Comparison of ENCODE assay signal across 1 cellular context in genomic region chr6:13522639-13523038, GRCh38.
TF ChIP-seq lines count a peak whose summit lies in the region.

No MANE protein-coding gene starts in this region.

TF ChIP-seq in GM23338, 12 proteins besides CTCF, POLR2A, EP300 and RAD21 (continued from another document):
- TF ChIP-seq, protein P1, sequence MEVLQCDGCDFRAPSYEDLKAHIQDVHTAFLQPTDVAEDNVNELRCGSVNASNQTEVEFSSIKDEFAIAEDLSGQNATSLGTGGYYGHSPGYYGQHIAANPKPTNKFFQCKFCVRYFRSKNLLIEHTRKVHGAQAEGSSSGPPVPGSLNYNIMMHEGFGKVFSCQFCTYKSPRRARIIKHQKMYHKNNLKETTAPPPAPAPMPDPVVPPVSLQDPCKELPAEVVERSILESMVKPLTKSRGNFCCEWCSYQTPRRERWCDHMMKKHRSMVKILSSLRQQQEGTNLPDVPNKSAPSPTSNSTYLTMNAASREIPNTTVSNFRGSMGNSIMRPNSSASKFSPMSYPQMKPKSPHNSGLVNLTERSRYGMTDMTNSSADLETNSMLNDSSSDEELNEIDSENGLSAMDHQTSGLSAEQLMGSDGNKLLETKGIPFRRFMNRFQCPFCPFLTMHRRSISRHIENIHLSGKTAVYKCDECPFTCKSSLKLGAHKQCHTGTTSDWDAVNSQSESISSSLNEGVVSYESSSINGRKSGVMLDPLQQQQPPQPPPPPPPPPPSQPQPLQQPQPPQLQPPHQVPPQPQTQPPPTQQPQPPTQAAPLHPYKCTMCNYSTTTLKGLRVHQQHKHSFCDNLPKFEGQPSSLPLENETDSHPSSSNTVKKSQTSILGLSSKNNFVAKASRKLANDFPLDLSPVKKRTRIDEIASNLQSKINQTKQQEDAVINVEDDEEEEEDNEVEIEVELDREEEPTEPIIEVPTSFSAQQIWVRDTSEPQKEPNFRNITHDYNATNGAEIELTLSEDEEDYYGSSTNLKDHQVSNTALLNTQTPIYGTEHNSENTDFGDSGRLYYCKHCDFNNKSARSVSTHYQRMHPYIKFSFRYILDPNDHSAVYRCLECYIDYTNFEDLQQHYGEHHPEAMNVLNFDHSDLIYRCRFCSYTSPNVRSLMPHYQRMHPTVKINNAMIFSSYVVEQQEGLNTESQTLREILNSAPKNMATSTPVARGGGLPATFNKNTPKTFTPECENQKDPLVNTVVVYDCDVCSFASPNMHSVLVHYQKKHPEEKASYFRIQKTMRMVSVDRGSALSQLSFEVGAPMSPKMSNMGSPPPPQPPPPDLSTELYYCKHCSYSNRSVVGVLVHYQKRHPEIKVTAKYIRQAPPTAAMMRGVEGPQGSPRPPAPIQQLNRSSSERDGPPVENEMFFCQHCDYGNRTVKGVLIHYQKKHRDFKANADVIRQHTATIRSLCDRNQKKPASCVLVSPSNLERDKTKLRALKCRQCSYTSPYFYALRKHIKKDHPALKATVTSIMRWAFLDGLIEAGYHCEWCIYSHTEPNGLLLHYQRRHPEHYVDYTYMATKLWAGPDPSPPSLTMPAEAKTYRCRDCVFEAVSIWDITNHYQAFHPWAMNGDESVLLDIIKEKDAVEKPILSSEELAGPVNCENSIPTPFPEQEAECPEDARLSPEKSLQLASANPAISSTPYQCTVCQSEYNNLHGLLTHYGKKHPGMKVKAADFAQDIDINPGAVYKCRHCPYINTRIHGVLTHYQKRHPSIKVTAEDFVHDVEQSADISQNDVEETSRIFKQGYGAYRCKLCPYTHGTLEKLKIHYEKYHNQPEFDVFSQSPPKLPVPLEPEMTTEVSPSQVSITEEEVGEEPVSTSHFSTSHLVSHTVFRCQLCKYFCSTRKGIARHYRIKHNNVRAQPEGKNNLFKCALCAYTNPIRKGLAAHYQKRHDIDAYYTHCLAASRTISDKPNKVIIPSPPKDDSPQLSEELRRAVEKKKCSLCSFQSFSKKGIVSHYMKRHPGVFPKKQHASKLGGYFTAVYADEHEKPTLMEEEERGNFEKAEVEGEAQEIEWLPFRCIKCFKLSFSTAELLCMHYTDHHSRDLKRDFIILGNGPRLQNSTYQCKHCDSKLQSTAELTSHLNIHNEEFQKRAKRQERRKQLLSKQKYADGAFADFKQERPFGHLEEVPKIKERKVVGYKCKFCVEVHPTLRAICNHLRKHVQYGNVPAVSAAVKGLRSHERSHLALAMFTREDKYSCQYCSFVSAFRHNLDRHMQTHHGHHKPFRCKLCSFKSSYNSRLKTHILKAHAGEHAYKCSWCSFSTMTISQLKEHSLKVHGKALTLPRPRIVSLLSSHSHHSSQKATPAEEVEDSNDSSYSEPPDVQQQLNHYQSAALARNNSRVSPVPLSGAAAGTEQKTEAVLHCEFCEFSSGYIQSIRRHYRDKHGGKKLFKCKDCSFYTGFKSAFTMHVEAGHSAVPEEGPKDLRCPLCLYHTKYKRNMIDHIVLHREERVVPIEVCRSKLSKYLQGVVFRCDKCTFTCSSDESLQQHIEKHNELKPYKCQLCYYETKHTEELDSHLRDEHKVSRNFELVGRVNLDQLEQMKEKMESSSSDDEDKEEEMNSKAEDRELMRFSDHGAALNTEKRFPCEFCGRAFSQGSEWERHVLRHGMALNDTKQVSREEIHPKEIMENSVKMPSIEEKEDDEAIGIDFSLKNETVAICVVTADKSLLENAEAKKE (CRISPR knock-in tag; IDR thresholded peaks at IDR 0.05): no peak
- TF ChIP-seq ZNF114 (CRISPR knock-in tag; IDR thresholded peaks at IDR 0.05) (no peak), ETS1 (IDR thresholded peaks at IDR 0.05) (no peak)
